ENCODE assay signal across 34 cellular contexts in the genomic region with DNA sequence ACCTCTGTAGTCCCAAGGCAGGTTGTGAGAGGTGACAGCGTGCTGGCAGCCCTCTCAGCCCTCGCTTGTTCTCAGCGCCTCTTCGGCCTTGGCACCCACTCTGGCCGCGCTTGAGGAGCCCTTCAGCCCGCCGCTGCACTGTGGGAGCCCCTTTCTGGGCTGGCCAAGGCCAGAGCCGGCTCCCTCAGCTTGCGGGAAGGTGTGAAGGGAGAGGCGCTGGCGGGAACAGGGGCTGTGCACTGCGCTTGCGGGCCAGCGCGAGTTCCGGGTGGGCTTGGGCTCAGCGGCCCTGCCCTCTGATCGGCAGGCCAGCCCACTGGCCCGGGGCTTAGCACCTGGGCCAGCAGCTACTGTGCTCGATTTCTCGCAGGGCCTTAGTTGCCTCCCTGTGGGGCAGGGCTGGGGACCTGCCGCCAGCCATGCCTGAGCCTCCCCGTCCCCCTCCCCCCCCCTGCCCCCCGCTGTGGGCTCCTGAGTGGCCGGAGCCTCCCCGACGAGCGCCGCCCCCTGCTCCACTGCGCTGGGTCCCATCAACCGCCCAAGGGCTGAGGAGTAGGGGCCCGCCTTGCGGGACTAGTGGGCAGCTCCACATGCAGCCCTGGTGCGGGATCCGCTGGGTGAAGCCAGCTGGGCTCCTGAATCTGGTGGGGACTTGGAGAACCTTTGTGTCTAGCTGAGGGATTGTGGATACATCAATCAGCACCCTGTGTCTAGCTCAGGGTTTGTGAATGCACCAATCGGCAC.
"Had no signal": no experiment of that assay in that cellular context is flagged by ENCODE, and none has a peak within 500 bp of the region (broad histone marks: within the 10 kb centered on the region; RNA-seq: fewer than 3 reads in every experiment).

No MANE protein-coding gene starts in this region.

- H3K27me3 Mint-ChIP-seq: activated B cell treated with CpG ODN at 0.5 μM for 24 hours; activated CD4-positive, alpha-beta memory T cell treated with anti-CD3 and anti-CD28 coated beads, Interleukin-2, amount 10 ng/mL, durations not matched to agents 7 days and 5 days; activated CD4-positive, alpha-beta T cell treated with anti-CD3 and anti-CD28 coated beads, Interleukin-2, amount 10 ng/mL, durations not matched to agents 7 days and 5 days; activated CD8-positive, alpha-beta memory T cell treated with anti-CD3 and anti-CD28 coated beads, Interleukin-2, amount 10 ng/mL, durations not matched to agents 7 days and 5 days; activated naive CD4-positive, alpha-beta T cell treated with anti-CD3 and anti-CD28 coated beads, Interleukin-2, amount 10 ng/mL, durations not matched to agents 7 days and 5 days; activated naive CD4-positive, alpha-beta T cell treated with anti-CD3 and anti-CD28 coated beads, Interleukin-2, amount 50 U/mL, for 24 hours; activated naive CD8-positive, alpha-beta T cell; activated naive CD8-positive, alpha-beta T cell treated with anti-CD3 and anti-CD28 coated beads, Interleukin-2, amount 10 ng/mL, durations not matched to agents 7 days and 5 days; brain; central memory CD8-positive, alpha-beta T cell had no signal

- H3K4me3 ChIP-seq: ascending aorta, cardiac muscle cell had no signal

- H3K36me3 Mint-ChIP-seq: activated CD8-positive, alpha-beta memory T cell treated with anti-CD3 and anti-CD28 coated beads, Interleukin-2, amount 10 ng/mL, durations not matched to agents 7 days and 5 days; activated naive CD4-positive, alpha-beta T cell treated with anti-CD3 and anti-CD28 coated beads, Interleukin-2, amount 10 ng/mL, durations not matched to agents 7 days and 5 days; activated naive CD4-positive, alpha-beta T cell treated with anti-CD3 and anti-CD28 coated beads, Interleukin-2, amount 50 U/mL, for 24 hours; activated naive CD8-positive, alpha-beta T cell; activated naive CD8-positive, alpha-beta T cell treated with anti-CD3 and anti-CD28 coated beads, Interleukin-2, amount 10 ng/mL, durations not matched to agents 7 days and 5 days; brain had no signal

- H3K9me3 Mint-ChIP-seq: activated B cell treated with CpG ODN at 0.5 μM for 24 hours; activated CD4-positive, alpha-beta memory T cell treated with anti-CD3 and anti-CD28 coated beads, Interleukin-2, amount 10 ng/mL, durations not matched to agents 7 days and 5 days; activated CD4-positive, alpha-beta T cell treated with anti-CD3 and anti-CD28 coated beads, Interleukin-2, amount 10 ng/mL, durations not matched to agents 7 days and 5 days; activated naive CD4-positive, alpha-beta T cell treated with anti-CD3 and anti-CD28 coated beads, Interleukin-2, amount 10 ng/mL, durations not matched to agents 7 days and 5 days; activated naive CD4-positive, alpha-beta T cell treated with anti-CD3 and anti-CD28 coated beads, Interleukin-2, amount 50 U/mL, for 24 hours; activated naive CD8-positive, alpha-beta T cell treated with anti-CD3 and anti-CD28 coated beads, Interleukin-2, amount 10 ng/mL, durations not matched to agents 7 days and 5 days; activated naive CD8-positive, alpha-beta T cell treated with anti-CD3 and anti-CD28 coated beads, Interleukin-2, amount 50 U/mL, for 24 hours; activated T-helper 2 cell treated with anti-CD3 and anti-CD28 coated beads, Interferon-gamma antibody, Interleukin-2, Interleukin-4, amounts not matched to agents 10 μg/mL and 5 μg/mL and 100 μg/mL, durations not matched to agents 14 hours and 24 hours and 36 hours; T-helper 1 cell treated with Interleukin-12 subunit alpha and Interleukin-12 subunit beta and Interleukin-4 antibody, amounts not matched to agents 30 μg/mL and 1 μg/mL, for 36 hours; T-helper 2 cell treated with Interferon-gamma antibody and Interleukin-4, amounts not matched to agents 5 μg/mL and 100 μg/mL, for 36 hours had no signal

- H3K9me3 ChIP-seq: ascending aorta had no signal

- H3K27me3 ChIP-seq: ascending aorta, cardiac muscle cell had no signal

- FAIRE-seq: bronchial epithelial cell, TTC549 had no signal

- H3K4me3 Mint-ChIP-seq: activated B cell treated with CpG ODN at 0.5 μM for 24 hours; activated CD4-positive, alpha-beta memory T cell treated with anti-CD3 and anti-CD28 coated beads, Interleukin-2, amount 10 ng/mL, durations not matched to agents 7 days and 5 days; activated CD4-positive, alpha-beta T cell treated with anti-CD3 and anti-CD28 coated beads, Interleukin-2, amount 10 ng/mL, durations not matched to agents 7 days and 5 days; activated CD8-positive, alpha-beta memory T cell treated with anti-CD3 and anti-CD28 coated beads, Interleukin-2, amount 10 ng/mL, durations not matched to agents 7 days and 5 days; activated CD8-positive, alpha-beta T cell treated with anti-CD3 and anti-CD28 coated beads, Interleukin-2, amount 10 ng/mL, durations not matched to agents 7 days and 5 days; activated naive CD4-positive, alpha-beta T cell treated with anti-CD3 and anti-CD28 coated beads, Interleukin-2, amount 10 ng/mL, durations not matched to agents 7 days and 5 days; activated naive CD4-positive, alpha-beta T cell treated with anti-CD3 and anti-CD28 coated beads, Interleukin-2, amount 50 U/mL, for 24 hours; activated naive CD8-positive, alpha-beta T cell; activated naive CD8-positive, alpha-beta T cell treated with anti-CD3 and anti-CD28 coated beads, Interleukin-2, amount 10 ng/mL, durations not matched to agents 7 days and 5 days; activated naive CD8-positive, alpha-beta T cell treated with anti-CD3 and anti-CD28 coated beads, Interleukin-2, amount 50 U/mL, for 24 hours; activated T-cell treated with anti-CD3 and anti-CD28 coated beads, Interleukin-2, amount 50 U/mL, for 24 hours; brain; central memory CD8-positive, alpha-beta T cell; T-helper 1 cell treated with Interleukin-12 subunit alpha and Interleukin-12 subunit beta and Interleukin-4 antibody, amounts not matched to agents 30 μg/mL and 1 μg/mL, for 36 hours; T-helper 2 cell treated with Interferon-gamma antibody and Interleukin-4, amounts not matched to agents 5 μg/mL and 100 μg/mL, for 36 hours had no signal

- H3K4me1 ChIP-seq: ascending aorta had no signal

- H3K27ac ChIP-seq: ascending aorta, cardiac muscle cell, VCaP had no signal

- H3K36me3 ChIP-seq: ascending aorta, cardiac muscle cell had no signal

- DNase-seq: activated B cell treated with CpG ODN at 0.5 μM for 24 hours; activated CD4-positive, alpha-beta memory T cell treated with anti-CD3 and anti-CD28 coated beads, Interleukin-2, amount 10 ng/mL, durations not matched to agents 7 days and 5 days; activated CD4-positive, alpha-beta T cell treated with anti-CD3 and anti-CD28 coated beads for 48 hours; activated CD4-positive, alpha-beta T cell treated with anti-CD3 and anti-CD28 coated beads, Interleukin-2, amount 10 ng/mL, durations not matched to agents 7 days and 5 days; activated CD4-positive, alpha-beta T cell treated with anti-CD3 and anti-CD28 coated beads, Interleukin-2, amount 50 U/mL, for 48 hours; activated CD4-positive, CD25-positive, alpha-beta regulatory T cell treated with anti-CD3 and anti-CD28 coated beads, Interleukin-2, amount 50 U/mL, for 72 hours; activated CD8-positive, alpha-beta memory T cell treated with anti-CD3 and anti-CD28 coated beads for 24 hours; activated CD8-positive, alpha-beta memory T cell treated with anti-CD3 and anti-CD28 coated beads, Interleukin-2, amount 10 ng/mL, durations not matched to agents 7 days and 5 days; activated CD8-positive, alpha-beta memory T cell treated with anti-CD3 and anti-CD28 coated beads, Interleukin-2, amount 50 U/mL, for 48 hours; activated CD8-positive, alpha-beta T cell treated with anti-CD3 and anti-CD28 coated beads, Interleukin-2, amount 10 ng/mL, durations not matched to agents 7 days and 5 days; activated effector memory CD4-positive, alpha-beta T cell treated with Interleukin-2 at 50 U/mL for 16 hours; activated naive CD4-positive, alpha-beta T cell treated with anti-CD3 and anti-CD28 coated beads, Interleukin-2, amount 10 ng/mL, durations not matched to agents 7 days and 5 days; activated naive CD4-positive, alpha-beta T cell treated with Interleukin-2 at 50 U/mL for 16 hours; activated naive CD8-positive, alpha-beta T cell treated with anti-CD3 and anti-CD28 coated beads, Interleukin-2, amount 10 ng/mL, durations not matched to agents 7 days and 5 days; activated naive CD8-positive, alpha-beta T cell treated with anti-CD3 and anti-CD28 coated beads, Interleukin-2, amount 50 U/mL, for 24 hours; activated T-cell treated with anti-CD3 and anti-CD28 coated beads, Interleukin-2, amount 50 U/mL, for 24 hours; activated T-cell treated with anti-CD3 and anti-CD28 coated beads, Interleukin-2, amount 50 U/mL, for 48 hours; amygdala; cerebellar nuclear complex; T-helper 1 cell; T-helper 2 cell; T-helper 9 cell had no signal

- H3K27ac Mint-ChIP-seq: activated B cell treated with CpG ODN at 0.5 μM for 24 hours; activated CD4-positive, alpha-beta memory T cell treated with anti-CD3 and anti-CD28 coated beads, Interleukin-2, amount 10 ng/mL, durations not matched to agents 7 days and 5 days; activated CD4-positive, alpha-beta T cell treated with anti-CD3 and anti-CD28 coated beads, Interleukin-2, amount 10 ng/mL, durations not matched to agents 7 days and 5 days; activated CD8-positive, alpha-beta memory T cell treated with anti-CD3 and anti-CD28 coated beads, Interleukin-2, amount 10 ng/mL, durations not matched to agents 7 days and 5 days; activated CD8-positive, alpha-beta T cell treated with anti-CD3 and anti-CD28 coated beads, Interleukin-2, amount 10 ng/mL, durations not matched to agents 7 days and 5 days; activated naive CD4-positive, alpha-beta T cell treated with anti-CD3 and anti-CD28 coated beads, Interleukin-2, amount 10 ng/mL, durations not matched to agents 7 days and 5 days; activated naive CD4-positive, alpha-beta T cell treated with anti-CD3 and anti-CD28 coated beads, Interleukin-2, amount 50 U/mL, for 24 hours; activated naive CD8-positive, alpha-beta T cell; activated naive CD8-positive, alpha-beta T cell treated with anti-CD3 and anti-CD28 coated beads, Interleukin-2, amount 10 ng/mL, durations not matched to agents 7 days and 5 days; activated naive CD8-positive, alpha-beta T cell treated with anti-CD3 and anti-CD28 coated beads, Interleukin-2, amount 50 U/mL, for 24 hours; activated T-cell treated with anti-CD3 and anti-CD28 coated beads, Interleukin-2, amount 50 U/mL, for 24 hours; activated T-helper 2 cell treated with anti-CD3 and anti-CD28 coated beads, Interferon-gamma antibody, Interleukin-2, Interleukin-4, amounts not matched to agents 10 μg/mL and 5 μg/mL and 100 μg/mL, durations not matched to agents 14 hours and 24 hours and 36 hours; brain; T-helper 1 cell treated with Interleukin-12 subunit alpha and Interleukin-12 subunit beta and Interleukin-4 antibody, amounts not matched to agents 30 μg/mL and 1 μg/mL, for 36 hours; T-helper 2 cell treated with Interferon-gamma antibody and Interleukin-4, amounts not matched to agents 5 μg/mL and 100 μg/mL, for 36 hours had no signal

- ATAC-seq: activated CD8-positive, alpha-beta memory T cell treated with anti-CD3 and anti-CD28 coated beads, Interleukin-2, amount 10 ng/mL, durations not matched to agents 7 days and 5 days; activated CD8-positive, alpha-beta T cell treated with anti-CD3 and anti-CD28 coated beads, Interleukin-2, amount 10 ng/mL, durations not matched to agents 7 days and 5 days; activated naive CD8-positive, alpha-beta T cell treated with anti-CD3 and anti-CD28 coated beads, Interleukin-2, amount 50 U/mL, for 24 hours had no signal

- H3K4me1 Mint-ChIP-seq: activated B cell treated with CpG ODN at 0.5 μM for 24 hours; activated CD4-positive, alpha-beta memory T cell treated with anti-CD3 and anti-CD28 coated beads, Interleukin-2, amount 10 ng/mL, durations not matched to agents 7 days and 5 days; activated CD4-positive, alpha-beta T cell treated with anti-CD3 and anti-CD28 coated beads, Interleukin-2, amount 10 ng/mL, durations not matched to agents 7 days and 5 days; activated CD8-positive, alpha-beta memory T cell treated with anti-CD3 and anti-CD28 coated beads, Interleukin-2, amount 10 ng/mL, durations not matched to agents 7 days and 5 days; activated naive CD4-positive, alpha-beta T cell treated with anti-CD3 and anti-CD28 coated beads, Interleukin-2, amount 10 ng/mL, durations not matched to agents 7 days and 5 days; activated naive CD4-positive, alpha-beta T cell treated with anti-CD3 and anti-CD28 coated beads, Interleukin-2, amount 50 U/mL, for 24 hours; activated naive CD8-positive, alpha-beta T cell treated with anti-CD3 and anti-CD28 coated beads, Interleukin-2, amount 10 ng/mL, durations not matched to agents 7 days and 5 days; activated naive CD8-positive, alpha-beta T cell treated with anti-CD3 and anti-CD28 coated beads, Interleukin-2, amount 50 U/mL, for 24 hours; central memory CD8-positive, alpha-beta T cell had no signal
